In the genomic region with DNA sequence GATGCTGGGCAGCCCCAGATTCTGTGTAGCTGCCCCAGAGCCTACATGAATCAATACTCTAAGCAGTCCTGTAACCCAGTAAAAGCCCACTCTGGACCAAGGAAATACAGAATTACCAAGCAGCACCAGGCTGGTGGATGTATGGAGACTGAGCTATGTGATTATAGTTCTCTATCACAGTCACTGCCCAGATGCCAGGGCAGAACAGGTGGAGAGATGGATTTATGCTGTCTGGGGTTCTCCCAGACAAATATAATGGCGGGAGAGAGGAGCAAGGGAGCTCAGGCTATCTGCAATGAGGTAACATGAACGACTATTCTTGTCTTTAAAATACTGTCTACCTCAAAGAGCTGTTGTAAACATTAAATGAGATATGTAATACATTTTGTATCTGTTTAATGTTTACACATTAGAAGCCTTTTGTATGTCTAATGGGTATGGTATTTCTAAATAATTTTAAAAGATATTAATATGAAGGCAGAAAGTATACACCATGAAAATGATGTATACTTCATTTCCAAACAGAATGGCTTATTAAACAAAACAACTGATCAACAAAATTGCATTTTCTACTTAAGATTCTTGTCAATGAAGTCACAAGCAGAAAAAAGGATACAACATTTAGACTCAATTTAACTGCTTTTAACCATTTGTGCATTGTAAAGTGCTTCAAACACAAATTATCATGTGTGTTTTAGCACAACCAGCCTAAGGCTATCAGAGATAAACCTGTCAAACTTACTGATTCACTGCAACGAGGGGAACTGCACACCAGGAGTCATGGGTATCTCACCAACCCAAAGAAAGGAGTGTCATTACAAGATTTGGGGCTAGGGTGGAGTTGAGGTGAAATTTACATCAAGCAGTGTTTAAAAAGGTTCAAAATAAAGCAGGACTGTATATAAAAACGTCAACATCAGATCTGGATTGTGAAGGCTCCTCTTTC, we compare ENCODE assay signal across 1 cellular context.
TF ChIP-seq lines count a peak whose summit lies in the region.

No MANE protein-coding gene starts in this region.

TF ChIP-seq in K562, 482 proteins besides CTCF, POLR2A, EP300 and RAD21 (continued from another document and continues in another):
- TF ChIP-seq CHAMP1 (IDR thresholded peaks at IDR 0.05) (peak; percentile 55; the same call in 1 of the 2 replicates), NCOR1 (IDR thresholded peaks at IDR 0.05) (peak; percentile 79), CC2D1A (IDR thresholded peaks at IDR 0.05) (0 out of 2 replicates have a peak, but pooled peaks have one; percentile 21), DPF2 (IDR thresholded peaks at IDR 0.05) (peak; percentile 87), RCOR1 (IDR thresholded peaks at IDR 0.05; ENCODE audit: borderline replicate concordance in 1 of 2, low read depth in 2 of 2, low read length in 2 of 2) (peak in 1 of 2 experiments; percentile 68; a peak in 1 of 4 replicates), SMC3 (conservative IDR thresholded peaks at IDR 0.05; ENCODE audit: insufficient read depth, low read depth, low read length) (0 out of 2 replicates have a peak, but pooled peaks have one; percentile 38), MXI1 (IDR thresholded peaks at IDR 0.05; ENCODE audit: low read depth, low read length) (0 out of 2 replicates have a peak, but pooled peaks have one; percentile 50), NFE2 (IDR thresholded peaks at IDR 0.05; ENCODE audit: low read depth) (peak; percentile 60; the same call in 1 of the 2 replicates), STAT5A (IDR thresholded peaks at IDR 0.05; ENCODE audit: borderline replicate concordance, low read length) (peak; percentile 53), ARID1B (IDR thresholded peaks at IDR 0.05) (peak; percentile 88), MAZ (CRISPR knock-in tag; conservative IDR thresholded peaks at IDR 0.05 in 1 of 2, IDR thresholded peaks at IDR 0.05 in 1 of 2) (peak in 1 of 2 experiments; percentile 38; a peak in 1 of 4 replicates), GABPA (tag; conservative IDR thresholded peaks at IDR 0.05; ENCODE audit: low read depth) (no peak), MEIS2 (IDR thresholded peaks at IDR 0.05; ENCODE audit: partially characterized antibody) (peak; percentile 94), ARNT (IDR thresholded peaks at IDR 0.05) (no peak), ZFX (CRISPR knock-in tag; IDR thresholded peaks at IDR 0.05) (no peak), TAL1 (IDR thresholded peaks at IDR 0.05) (peak; percentile 75), NFATC3 (IDR thresholded peaks at IDR 0.05) (peak; percentile 67; the same call in 1 of the 2 replicates), HDAC1 (IDR thresholded peaks at IDR 0.05) (peak; percentile 9 to 80; a peak in 2 of 4 replicates), TFAP4 (CRISPR knock-in tag; IDR thresholded peaks at IDR 0.05; ENCODE audit: borderline replicate concordance) (no peak), NKRF (IDR thresholded peaks at IDR 0.05; ENCODE audit: borderline replicate concordance) (0 out of 2 replicates have a peak, but pooled peaks have one; percentile 62), TGIF2 (CRISPR knock-in tag; IDR thresholded peaks at IDR 0.05) (no peak), ZBTB17 (CRISPR knock-in tag; IDR thresholded peaks at IDR 0.05) (no peak), PRPF4 (IDR thresholded peaks at IDR 0.05; ENCODE audit: insufficient read depth, low read depth, low read length, poor library complexity, severe bottlenecking) (no peak), GMEB1 (CRISPR knock-in tag; IDR thresholded peaks at IDR 0.05) (0 out of 2 replicates have a peak, but pooled peaks have one; percentile 3), SMARCA4 (IDR thresholded peaks at IDR 0.05) (peak; percentile 80), TBL1XR1 (IDR thresholded peaks at IDR 0.05; ENCODE audit: low read length in 2 of 2) (peak in 1 of 2 experiments; percentile 65; a peak in 2 of 4 replicates), SP2 (IDR thresholded peaks at IDR 0.05; ENCODE audit: extremely low read depth, low read depth, low read length, poor library complexity, severe bottlenecking) (no peak), TRIM24 (IDR thresholded peaks at IDR 0.05) (peak; percentile 10; a peak in 1 of 4 replicates), PBX2 (CRISPR knock-in tag; IDR thresholded peaks at IDR 0.05; ENCODE audit: low read depth) (no peak), PBX2 (tag; conservative IDR thresholded peaks at IDR 0.05; ENCODE audit: low read depth) (peak; percentile 88), POLR2AphosphoS5 (IDR thresholded peaks at IDR 0.05; ENCODE audit: control insufficient read depth, insufficient read depth, low read depth, low read length) (peak; percentile 70; the same call in 1 of the 2 replicates), GATA2 (CRISPR knock-in tag; IDR thresholded peaks at IDR 0.05) (0 out of 2 replicates have a peak, but pooled peaks have one; percentile 38), TOE1 (IDR thresholded peaks at IDR 0.05; ENCODE audit: borderline replicate concordance) (peak; percentile 29; the same call in 1 of the 2 replicates), TOE1 (CRISPR knock-in tag; IDR thresholded peaks at IDR 0.05; ENCODE audit: borderline replicate concordance, low read depth) (no peak), SMAD4 (CRISPR knock-in tag; conservative IDR thresholded peaks at IDR 0.05) (0 out of 2 replicates have a peak, but pooled peaks have one; percentile 11), PML (IDR thresholded peaks at IDR 0.05; ENCODE audit: low read length) (peak; percentile 61), JUND (IDR thresholded peaks at IDR 0.05; ENCODE audit: borderline replicate concordance, low read depth, low read length) (peak; percentile 50; the same call in 1 of the 2 replicates), JUND (tag; IDR thresholded peaks at IDR 0.05; ENCODE audit: borderline replicate concordance, low read depth, low read length) (peak; percentile 33; the same call in 1 of the 3 replicates), RBM25 (IDR thresholded peaks at IDR 0.05; ENCODE audit: low read depth, low read length, severe bottlenecking) (no peak), ZFPM2 (CRISPR knock-in tag; IDR thresholded peaks at IDR 0.05) (no peak), CBFA2T3 (IDR thresholded peaks at IDR 0.05) (peak; percentile 92), ATF1 (CRISPR knock-in tag; IDR thresholded peaks at IDR 0.05) (no peak), ATF1 (tag; IDR thresholded peaks at IDR 0.05) (peak; percentile 24; the same call in 1 of the 2 replicates)
- TF ChIP-seq, protein P1, sequence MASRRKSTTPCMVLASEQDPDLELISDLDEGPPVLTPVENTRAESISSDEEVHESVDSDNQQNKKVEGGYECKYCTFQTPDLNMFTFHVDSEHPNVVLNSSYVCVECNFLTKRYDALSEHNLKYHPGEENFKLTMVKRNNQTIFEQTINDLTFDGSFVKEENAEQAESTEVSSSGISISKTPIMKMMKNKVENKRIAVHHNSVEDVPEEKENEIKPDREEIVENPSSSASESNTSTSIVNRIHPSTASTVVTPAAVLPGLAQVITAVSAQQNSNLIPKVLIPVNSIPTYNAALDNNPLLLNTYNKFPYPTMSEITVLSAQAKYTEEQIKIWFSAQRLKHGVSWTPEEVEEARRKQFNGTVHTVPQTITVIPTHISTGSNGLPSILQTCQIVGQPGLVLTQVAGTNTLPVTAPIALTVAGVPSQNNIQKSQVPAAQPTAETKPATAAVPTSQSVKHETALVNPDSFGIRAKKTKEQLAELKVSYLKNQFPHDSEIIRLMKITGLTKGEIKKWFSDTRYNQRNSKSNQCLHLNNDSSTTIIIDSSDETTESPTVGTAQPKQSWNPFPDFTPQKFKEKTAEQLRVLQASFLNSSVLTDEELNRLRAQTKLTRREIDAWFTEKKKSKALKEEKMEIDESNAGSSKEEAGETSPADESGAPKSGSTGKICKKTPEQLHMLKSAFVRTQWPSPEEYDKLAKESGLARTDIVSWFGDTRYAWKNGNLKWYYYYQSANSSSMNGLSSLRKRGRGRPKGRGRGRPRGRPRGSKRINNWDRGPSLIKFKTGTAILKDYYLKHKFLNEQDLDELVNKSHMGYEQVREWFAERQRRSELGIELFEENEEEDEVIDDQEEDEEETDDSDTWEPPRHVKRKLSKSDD (conservative IDR thresholded peaks at IDR 0.05; ENCODE audit: low read length): no peak
- TF ChIP-seq, protein P2, sequence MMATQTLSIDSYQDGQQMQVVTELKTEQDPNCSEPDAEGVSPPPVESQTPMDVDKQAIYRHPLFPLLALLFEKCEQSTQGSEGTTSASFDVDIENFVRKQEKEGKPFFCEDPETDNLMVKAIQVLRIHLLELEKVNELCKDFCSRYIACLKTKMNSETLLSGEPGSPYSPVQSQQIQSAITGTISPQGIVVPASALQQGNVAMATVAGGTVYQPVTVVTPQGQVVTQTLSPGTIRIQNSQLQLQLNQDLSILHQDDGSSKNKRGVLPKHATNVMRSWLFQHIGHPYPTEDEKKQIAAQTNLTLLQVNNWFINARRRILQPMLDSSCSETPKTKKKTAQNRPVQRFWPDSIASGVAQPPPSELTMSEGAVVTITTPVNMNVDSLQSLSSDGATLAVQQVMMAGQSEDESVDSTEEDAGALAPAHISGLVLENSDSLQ (IDR thresholded peaks at IDR 0.05): peak; percentile 80
- TF ChIP-seq, protein P3, sequence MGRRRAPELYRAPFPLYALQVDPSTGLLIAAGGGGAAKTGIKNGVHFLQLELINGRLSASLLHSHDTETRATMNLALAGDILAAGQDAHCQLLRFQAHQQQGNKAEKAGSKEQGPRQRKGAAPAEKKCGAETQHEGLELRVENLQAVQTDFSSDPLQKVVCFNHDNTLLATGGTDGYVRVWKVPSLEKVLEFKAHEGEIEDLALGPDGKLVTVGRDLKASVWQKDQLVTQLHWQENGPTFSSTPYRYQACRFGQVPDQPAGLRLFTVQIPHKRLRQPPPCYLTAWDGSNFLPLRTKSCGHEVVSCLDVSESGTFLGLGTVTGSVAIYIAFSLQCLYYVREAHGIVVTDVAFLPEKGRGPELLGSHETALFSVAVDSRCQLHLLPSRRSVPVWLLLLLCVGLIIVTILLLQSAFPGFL (CRISPR knock-in tag; IDR thresholded peaks at IDR 0.05): no peak
